ENCODE assay signal across 3 cellular contexts in the genomic region with DNA sequence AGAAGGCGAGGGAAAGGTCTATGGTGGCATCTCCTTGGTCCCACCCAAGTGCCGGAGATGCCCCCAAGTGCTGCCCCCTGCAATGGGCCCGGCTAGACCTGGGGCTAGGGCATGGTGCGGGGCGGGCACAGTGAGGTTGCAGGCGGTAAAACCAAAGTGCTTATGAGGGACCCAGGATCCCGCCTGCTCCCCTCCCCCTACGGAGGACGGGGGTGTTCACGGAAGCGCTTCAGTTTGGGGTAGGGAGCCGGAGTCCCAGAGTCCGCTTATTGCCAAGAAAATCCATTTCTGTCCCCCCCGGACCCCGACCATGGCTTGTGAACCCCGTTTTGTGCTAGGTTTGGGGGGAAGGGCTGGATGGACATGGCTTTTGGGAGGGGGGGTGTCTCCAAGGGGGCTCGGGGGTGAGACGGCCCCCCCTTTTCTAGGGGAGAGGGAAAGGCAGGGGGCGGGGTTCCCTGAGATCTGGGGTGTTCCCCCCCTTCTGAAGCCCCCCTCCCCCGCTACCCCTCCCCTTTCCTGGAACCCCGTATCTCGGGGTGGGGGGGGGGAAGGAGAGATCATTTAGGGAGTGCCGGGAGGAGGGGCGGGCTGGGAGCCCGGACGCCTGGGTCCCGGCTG.
TF ChIP-seq lines count a peak whose summit lies in the region.

No MANE protein-coding gene starts in this region.

TF ChIP-seq in SK-N-SH, 30 proteins besides CTCF, POLR2A, EP300 and RAD21:
- TF ChIP-seq JUND (IDR thresholded peaks at IDR 0.05) (no peak), RFX5 (IDR thresholded peaks at IDR 0.05; ENCODE audit: low read length) (no peak), ELF1 (IDR thresholded peaks at IDR 0.05) (no peak), SIN3A (IDR thresholded peaks at IDR 0.05; ENCODE audit: borderline replicate concordance, low read depth, low read length) (no peak), TAF1 (IDR thresholded peaks at IDR 0.05; ENCODE audit: borderline replicate concordance, low read depth, low read length) (no peak), FOXJ3 (CRISPR knock-in tag; IDR thresholded peaks at IDR 0.05) (no peak), SMC3 (IDR thresholded peaks at IDR 0.05; ENCODE audit: low read depth, low read length) (no peak), EZH2phosphoT487 (IDR thresholded peaks at IDR 0.05; ENCODE audit: borderline replicate concordance, low read depth) (no peak), RCOR1 (IDR thresholded peaks at IDR 0.05; ENCODE audit: low read length) (no peak), GABPA (IDR thresholded peaks at IDR 0.05; ENCODE audit: low read depth) (no peak), RXRA (IDR thresholded peaks at IDR 0.05; ENCODE audit: borderline replicate concordance, low read depth) (no peak)
- TF ChIP-seq, protein P1, sequence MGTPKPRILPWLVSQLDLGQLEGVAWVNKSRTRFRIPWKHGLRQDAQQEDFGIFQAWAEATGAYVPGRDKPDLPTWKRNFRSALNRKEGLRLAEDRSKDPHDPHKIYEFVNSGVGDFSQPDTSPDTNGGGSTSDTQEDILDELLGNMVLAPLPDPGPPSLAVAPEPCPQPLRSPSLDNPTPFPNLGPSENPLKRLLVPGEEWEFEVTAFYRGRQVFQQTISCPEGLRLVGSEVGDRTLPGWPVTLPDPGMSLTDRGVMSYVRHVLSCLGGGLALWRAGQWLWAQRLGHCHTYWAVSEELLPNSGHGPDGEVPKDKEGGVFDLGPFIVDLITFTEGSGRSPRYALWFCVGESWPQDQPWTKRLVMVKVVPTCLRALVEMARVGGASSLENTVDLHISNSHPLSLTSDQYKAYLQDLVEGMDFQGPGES (IDR thresholded peaks at IDR 0.05; ENCODE audit: low read depth, low read length): no peak
- TF ChIP-seq, protein P2, sequence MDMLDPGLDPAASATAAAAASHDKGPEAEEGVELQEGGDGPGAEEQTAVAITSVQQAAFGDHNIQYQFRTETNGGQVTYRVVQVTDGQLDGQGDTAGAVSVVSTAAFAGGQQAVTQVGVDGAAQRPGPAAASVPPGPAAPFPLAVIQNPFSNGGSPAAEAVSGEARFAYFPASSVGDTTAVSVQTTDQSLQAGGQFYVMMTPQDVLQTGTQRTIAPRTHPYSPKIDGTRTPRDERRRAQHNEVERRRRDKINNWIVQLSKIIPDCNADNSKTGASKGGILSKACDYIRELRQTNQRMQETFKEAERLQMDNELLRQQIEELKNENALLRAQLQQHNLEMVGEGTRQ (IDR thresholded peaks at IDR 0.05; ENCODE audit: borderline replicate concordance, low read depth, low read length): no peak

TF ChIP-seq in SK-N-SH treated with all-trans-retinoic acid at 6 μM for 48 hours, 23 proteins besides CTCF, POLR2A, EP300 and RAD21:
- TF ChIP-seq ARNTL (CRISPR knock-in tag; IDR thresholded peaks at IDR 0.05; ENCODE audit: borderline replicate concordance, low read depth) (no peak), PPARA (CRISPR knock-in tag; IDR thresholded peaks at IDR 0.05; ENCODE audit: borderline replicate concordance) (no peak), TCF4 (CRISPR knock-in tag; IDR thresholded peaks at IDR 0.05; ENCODE audit: borderline replicate concordance) (no peak), RARB (CRISPR knock-in tag; IDR thresholded peaks at IDR 0.05) (no peak)
- TF ChIP-seq, protein P3, sequence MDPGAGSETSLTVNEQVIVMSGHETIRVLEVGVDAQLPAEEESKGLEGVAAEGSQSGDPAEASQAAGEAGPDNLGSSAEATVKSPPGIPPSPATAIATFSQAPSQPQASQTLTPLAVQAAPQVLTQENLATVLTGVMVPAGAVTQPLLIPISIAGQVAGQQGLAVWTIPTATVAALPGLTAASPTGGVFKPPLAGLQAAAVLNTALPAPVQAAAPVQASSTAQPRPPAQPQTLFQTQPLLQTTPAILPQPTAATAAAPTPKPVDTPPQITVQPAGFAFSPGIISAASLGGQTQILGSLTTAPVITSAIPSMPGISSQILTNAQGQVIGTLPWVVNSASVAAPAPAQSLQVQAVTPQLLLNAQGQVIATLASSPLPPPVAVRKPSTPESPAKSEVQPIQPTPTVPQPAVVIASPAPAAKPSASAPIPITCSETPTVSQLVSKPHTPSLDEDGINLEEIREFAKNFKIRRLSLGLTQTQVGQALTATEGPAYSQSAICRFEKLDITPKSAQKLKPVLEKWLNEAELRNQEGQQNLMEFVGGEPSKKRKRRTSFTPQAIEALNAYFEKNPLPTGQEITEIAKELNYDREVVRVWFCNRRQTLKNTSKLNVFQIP (CRISPR knock-in tag; IDR thresholded peaks at IDR 0.05; ENCODE audit: borderline replicate concordance, low read depth): no peak

TF ChIP-seq in K562, 482 proteins besides CTCF, POLR2A, EP300 and RAD21:
- TF ChIP-seq PTBP1 (IDR thresholded peaks at IDR 0.05; ENCODE audit: low read depth, low read length) (no peak), POLR2G (IDR thresholded peaks at IDR 0.05; ENCODE audit: low read depth, low read length) (0 out of 2 replicates have a peak, but pooled peaks have one; percentile 43), HNRNPL (IDR thresholded peaks at IDR 0.05; ENCODE audit: low read depth, low read length) (0 out of 2 replicates have a peak, but pooled peaks have one; percentile 53), BRD4 (IDR thresholded peaks at IDR 0.05) (no peak; the same call in 1 of the 2 replicates), RBBP5 (IDR thresholded peaks at IDR 0.05; ENCODE audit: borderline replicate concordance, insufficient read depth, low read length, poor library complexity, severe bottlenecking) (peak; percentile 10), JUND (IDR thresholded peaks at IDR 0.05; ENCODE audit: borderline replicate concordance, low read depth, low read length) (no peak), JUND (tag; IDR thresholded peaks at IDR 0.05; ENCODE audit: borderline replicate concordance, low read depth, low read length) (no peak), ETV6 (IDR thresholded peaks at IDR 0.05; ENCODE audit: borderline replicate concordance in 1 of 2, low read depth in 2 of 2, low read length in 1 of 2) (no peak), ETV6 (CRISPR knock-in tag; IDR thresholded peaks at IDR 0.05; ENCODE audit: borderline replicate concordance) (0 out of 2 replicates have a peak, but pooled peaks have one; percentile 7), MAFG (tag; conservative IDR thresholded peaks at IDR 0.05) (no peak), NRF1 (conservative IDR thresholded peaks at IDR 0.05 in 1 of 2, IDR thresholded peaks at IDR 0.05 in 1 of 2) (no peak), KDM5B (IDR thresholded peaks at IDR 0.05; ENCODE audit: insufficient replicate concordance, low read depth, low read length) (peak; percentile 4), RB1 (IDR thresholded peaks at IDR 0.05; ENCODE audit: low read depth) (peak; percentile 40; the same call in 1 of the 2 replicates), CBX5 (IDR thresholded peaks at IDR 0.05; ENCODE audit: borderline replicate concordance, low read depth) (no peak), MYNN (IDR thresholded peaks at IDR 0.05) (peak; percentile 19; the same call in 1 of the 2 replicates), MYNN (CRISPR knock-in tag; IDR thresholded peaks at IDR 0.05) (no peak)
- TF ChIP-seq, protein P4, sequence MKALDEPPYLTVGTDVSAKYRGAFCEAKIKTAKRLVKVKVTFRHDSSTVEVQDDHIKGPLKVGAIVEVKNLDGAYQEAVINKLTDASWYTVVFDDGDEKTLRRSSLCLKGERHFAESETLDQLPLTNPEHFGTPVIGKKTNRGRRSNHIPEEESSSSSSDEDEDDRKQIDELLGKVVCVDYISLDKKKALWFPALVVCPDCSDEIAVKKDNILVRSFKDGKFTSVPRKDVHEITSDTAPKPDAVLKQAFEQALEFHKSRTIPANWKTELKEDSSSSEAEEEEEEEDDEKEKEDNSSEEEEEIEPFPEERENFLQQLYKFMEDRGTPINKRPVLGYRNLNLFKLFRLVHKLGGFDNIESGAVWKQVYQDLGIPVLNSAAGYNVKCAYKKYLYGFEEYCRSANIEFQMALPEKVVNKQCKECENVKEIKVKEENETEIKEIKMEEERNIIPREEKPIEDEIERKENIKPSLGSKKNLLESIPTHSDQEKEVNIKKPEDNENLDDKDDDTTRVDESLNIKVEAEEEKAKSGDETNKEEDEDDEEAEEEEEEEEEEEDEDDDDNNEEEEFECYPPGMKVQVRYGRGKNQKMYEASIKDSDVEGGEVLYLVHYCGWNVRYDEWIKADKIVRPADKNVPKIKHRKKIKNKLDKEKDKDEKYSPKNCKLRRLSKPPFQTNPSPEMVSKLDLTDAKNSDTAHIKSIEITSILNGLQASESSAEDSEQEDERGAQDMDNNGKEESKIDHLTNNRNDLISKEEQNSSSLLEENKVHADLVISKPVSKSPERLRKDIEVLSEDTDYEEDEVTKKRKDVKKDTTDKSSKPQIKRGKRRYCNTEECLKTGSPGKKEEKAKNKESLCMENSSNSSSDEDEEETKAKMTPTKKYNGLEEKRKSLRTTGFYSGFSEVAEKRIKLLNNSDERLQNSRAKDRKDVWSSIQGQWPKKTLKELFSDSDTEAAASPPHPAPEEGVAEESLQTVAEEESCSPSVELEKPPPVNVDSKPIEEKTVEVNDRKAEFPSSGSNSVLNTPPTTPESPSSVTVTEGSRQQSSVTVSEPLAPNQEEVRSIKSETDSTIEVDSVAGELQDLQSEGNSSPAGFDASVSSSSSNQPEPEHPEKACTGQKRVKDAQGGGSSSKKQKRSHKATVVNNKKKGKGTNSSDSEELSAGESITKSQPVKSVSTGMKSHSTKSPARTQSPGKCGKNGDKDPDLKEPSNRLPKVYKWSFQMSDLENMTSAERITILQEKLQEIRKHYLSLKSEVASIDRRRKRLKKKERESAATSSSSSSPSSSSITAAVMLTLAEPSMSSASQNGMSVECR (CRISPR knock-in tag; IDR thresholded peaks at IDR 0.05): 0 out of 2 replicates have a peak, but pooled peaks have one; percentile 22
- TF ChIP-seq, protein P5, sequence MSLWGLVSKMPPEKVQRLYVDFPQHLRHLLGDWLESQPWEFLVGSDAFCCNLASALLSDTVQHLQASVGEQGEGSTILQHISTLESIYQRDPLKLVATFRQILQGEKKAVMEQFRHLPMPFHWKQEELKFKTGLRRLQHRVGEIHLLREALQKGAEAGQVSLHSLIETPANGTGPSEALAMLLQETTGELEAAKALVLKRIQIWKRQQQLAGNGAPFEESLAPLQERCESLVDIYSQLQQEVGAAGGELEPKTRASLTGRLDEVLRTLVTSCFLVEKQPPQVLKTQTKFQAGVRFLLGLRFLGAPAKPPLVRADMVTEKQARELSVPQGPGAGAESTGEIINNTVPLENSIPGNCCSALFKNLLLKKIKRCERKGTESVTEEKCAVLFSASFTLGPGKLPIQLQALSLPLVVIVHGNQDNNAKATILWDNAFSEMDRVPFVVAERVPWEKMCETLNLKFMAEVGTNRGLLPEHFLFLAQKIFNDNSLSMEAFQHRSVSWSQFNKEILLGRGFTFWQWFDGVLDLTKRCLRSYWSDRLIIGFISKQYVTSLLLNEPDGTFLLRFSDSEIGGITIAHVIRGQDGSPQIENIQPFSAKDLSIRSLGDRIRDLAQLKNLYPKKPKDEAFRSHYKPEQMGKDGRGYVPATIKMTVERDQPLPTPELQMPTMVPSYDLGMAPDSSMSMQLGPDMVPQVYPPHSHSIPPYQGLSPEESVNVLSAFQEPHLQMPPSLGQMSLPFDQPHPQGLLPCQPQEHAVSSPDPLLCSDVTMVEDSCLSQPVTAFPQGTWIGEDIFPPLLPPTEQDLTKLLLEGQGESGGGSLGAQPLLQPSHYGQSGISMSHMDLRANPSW (CRISPR knock-in tag; IDR thresholded peaks at IDR 0.05): no peak
- TF ChIP-seq, protein P6, sequence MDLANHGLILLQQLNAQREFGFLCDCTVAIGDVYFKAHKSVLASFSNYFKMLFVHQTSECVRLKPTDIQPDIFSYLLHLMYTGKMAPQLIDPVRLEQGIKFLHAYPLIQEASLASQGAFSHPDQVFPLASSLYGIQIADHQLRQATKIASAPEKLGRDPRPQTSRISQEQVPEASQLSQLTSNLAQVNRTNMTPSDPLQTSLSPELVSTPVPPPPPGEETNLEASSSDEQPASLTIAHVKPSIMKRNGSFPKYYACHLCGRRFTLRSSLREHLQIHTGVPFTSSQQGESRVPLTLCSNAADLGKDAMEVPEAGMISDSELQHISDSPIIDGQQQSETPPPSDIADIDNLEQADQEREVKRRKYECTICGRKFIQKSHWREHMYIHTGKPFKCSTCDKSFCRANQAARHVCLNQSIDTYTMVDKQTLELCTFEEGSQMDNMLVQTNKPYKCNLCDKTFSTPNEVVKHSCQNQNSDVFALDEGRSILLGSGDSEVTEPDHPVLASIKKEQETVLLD (IDR thresholded peaks at IDR 0.05): 0 out of 2 replicates have a peak, but pooled peaks have one; percentile 71
